Comparison of ENCODE assay signal across 8 cellular contexts in genomic region chr1:25904942-25905679, GRCh38. TPM values are rescaled to one million over a fixed set of nuclear protein-coding genes. Genes with fewer than 3 reads are reported as not detected.
DNase-seq lines count a peak whose midpoint lies in the region; ATAC-seq and TF ChIP-seq lines count a peak whose summit lies in the region.

No MANE protein-coding gene starts in this region.

- intact Hi-C loops in Right ventricle myocardium superior (cut with DNase I), result no loop called here
- intact Hi-C loops in tibial artery (cut with DNase I; ENCODE audit: low total_unique reads), result no loop called here

- no peaks in the 10 kb centered on the region for H3K9me3 ChIP-seq in SU-DHL-6 (ENCODE audit: insufficient read depth, low read length)
- no peaks in the 10 kb centered on the region for H3K9me3 ChIP-seq in parathyroid adenoma (ENCODE audit: control insufficient read depth, low read length)
- no peaks in the 10 kb centered on the region for H3K9me3 ChIP-seq in tibial artery

- peak; percentile 8 for TF ChIP-seq CTCF in GM06990 (IDR thresholded peaks at IDR 0.05; ENCODE audit: insufficient read depth, low read length, poor library complexity, severe bottlenecking)
- no peak for TF ChIP-seq CTCF in SU-DHL-6 (IDR thresholded peaks at IDR 0.05; ENCODE audit: insufficient read depth, low read length, poor library complexity, severe bottlenecking)
- TF ChIP-seq CTCF in parathyroid adenoma (IDR thresholded peaks at IDR 0.05), result no peak
- TF ChIP-seq CTCF in tibial artery (IDR thresholded peaks at IDR 0.05), result peak in 1 of 2 experiments; percentile 6

- peak; percentile 96 for DNase-seq in GM06990 (ENCODE audit: extremely low read depth, insufficient read length)
- DNase-seq in NCI-H1417 treated with DMSO at 0.1 percent for 48 hours (lab: John Stamatoyannopoulos, UW), result peak; percentile 78
- peak; percentile 88 for DNase-seq in activated naive CD8-positive, alpha-beta T cell treated with anti-CD3 and anti-CD28 coated beads, Interleukin-2, amount 50 U/mL, for 16 hours (ENCODE audit: low read depth, low spot score)
- peak; percentile 96 for DNase-seq in Right ventricle myocardium superior
- peak; percentile 94 to 96 for DNase-seq in tibial artery

- peaks cover 6% of the 10 kb centered on the region for H3K36me3 ChIP-seq in GM06990 (ENCODE audit: control insufficient read depth, insufficient read depth, low read length)
- peaks cover 45% of the 10 kb centered on the region for H3K36me3 ChIP-seq in SU-DHL-6 (ENCODE audit: low read length)
- no peaks in the 10 kb centered on the region for H3K36me3 ChIP-seq in parathyroid adenoma (ENCODE audit: control insufficient read depth, insufficient read depth, low read length)
- peaks cover 0 to 19% (median 4%) of the 10 kb centered on the region in 3 donors for H3K36me3 ChIP-seq in tibial artery

- H3K9ac ChIP-seq in SU-DHL-6 (ENCODE audit: low read length) (peak overlapping the region; percentile 76), parathyroid adenoma (no peak overlapping the region)

- H3K4me3 ChIP-seq in GM06990 (replicated peaks; ENCODE audit: low read depth, low read length) (peak overlapping the region; percentile 84), SU-DHL-6 (ENCODE audit: insufficient read depth, low read length, poor library complexity, severe bottlenecking) (peak overlapping the region; percentile 87), parathyroid adenoma (ENCODE audit: low read depth, low read length) (peak overlapping the region; percentile 78), tibial artery (peak overlapping the region; percentile 70 to 73)

- H3K4me2 ChIP-seq in SU-DHL-6 (ENCODE audit: low read depth, low read length, poor library complexity, severe bottlenecking) (peak overlapping the region; percentile 84), parathyroid adenoma (ENCODE audit: low read length) (peak overlapping the region; percentile 90)

- peaks cover 32% of the 10 kb centered on the region; the same call in 1 of the 2 replicates for H3F3A ChIP-seq in SU-DHL-6 (ENCODE audit: insufficient read depth)

- H3K27me3 ChIP-seq in GM06990 (replicated peaks; ENCODE audit: control insufficient read depth, insufficient read depth, low read length) (no peaks in the 10 kb centered on the region), SU-DHL-6 (ENCODE audit: low read length) (no peaks in the 10 kb centered on the region), parathyroid adenoma (ENCODE audit: control insufficient read depth, insufficient read depth, low read length) (no peaks in the 10 kb centered on the region), tibial artery (no peaks in the 10 kb centered on the region)

- peaks cover 14% of the 10 kb centered on the region; the same call in 1 of the 2 replicates for H4K20me1 ChIP-seq in SU-DHL-6 (ENCODE audit: low read depth, low read length)

- no peaks in the 10 kb centered on the region for H3K9me2 ChIP-seq in SU-DHL-6 (replicated peaks; ENCODE audit: insufficient read depth, low read length)

- H2AFZ ChIP-seq in SU-DHL-6 (ENCODE audit: low read depth, low read length, severe bottlenecking), result no peak overlapping the region
- H2AFZ ChIP-seq in parathyroid adenoma, result peak overlapping the region; percentile 83

- H3K4me1 ChIP-seq in parathyroid adenoma, result no peaks in the 10 kb centered on the region
- H3K4me1 ChIP-seq in tibial artery, result peaks cover 0 to 27% (median 22%) of the 10 kb centered on the region in 4 donors

- ATAC-seq in HG02759 (IDR thresholded peaks at IDR 0.05; ENCODE audit: unreplicated experiment) (peak; percentile 83), Right ventricle myocardium superior (ENCODE audit: poor library complexity) (peak; percentile 97)

- H3K79me2 ChIP-seq in SU-DHL-6 (ENCODE audit: insufficient read depth, low read length), result peaks cover 34% of the 10 kb centered on the region
- H3K79me2 ChIP-seq in parathyroid adenoma, result no peaks in the 10 kb centered on the region

- H3K27ac ChIP-seq in SU-DHL-6 (ENCODE audit: low read depth, low read length), result peak overlapping the region; percentile 88
- H3K27ac ChIP-seq in parathyroid adenoma, result peak overlapping the region; percentile 66
- peak overlapping the region; percentile 82 to 83 for H3K27ac ChIP-seq in tibial artery

RNA-seq across cellular contexts. Expression of gene STMN1, which starts 1.1 kb away (rescaled TPM):
- 24.2 TPM for total RNA-seq in Right ventricle myocardium superior

RNA-seq across cellular contexts. Expression of gene PAQR7, which starts 29.6 kb away (rescaled TPM):
- total RNA-seq in Right ventricle myocardium superior, result 2.2 TPM

RNA-seq across cellular contexts. Expression of gene AUNIP, which starts 45.9 kb away (rescaled TPM):
- total RNA-seq in Right ventricle myocardium superior, result 0.11 TPM

Comparison
In these comparisons a context has a peak if more than half of its experiments do, and no peak if none do; other contexts are left out.
1. Peak in every context shown above with its lines: DNase-seq, ATAC-seq, H3K4me3 ChIP-seq and H3K27ac ChIP-seq.